ENCODE assay signal across 32 cellular contexts in the genomic region with DNA sequence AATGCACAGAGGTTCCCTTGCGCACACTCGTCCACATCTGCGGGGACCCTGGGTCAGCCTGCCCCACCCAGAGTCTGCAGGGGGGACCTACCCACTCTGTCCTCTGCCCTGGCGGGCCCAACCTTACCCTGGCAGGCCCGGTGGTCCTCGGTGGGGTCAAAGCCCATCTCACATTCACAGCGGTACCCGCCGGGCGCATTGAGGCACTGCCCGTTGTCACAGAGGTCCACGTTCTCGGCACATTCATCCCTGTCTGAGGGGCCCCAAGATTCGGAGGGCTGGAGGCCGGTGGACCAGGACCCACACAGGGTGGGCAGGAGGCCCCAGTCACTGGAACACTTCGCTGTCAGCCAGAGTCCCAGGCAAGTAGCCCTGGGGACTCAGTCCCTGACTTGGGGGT. TPM values are rescaled to one million over a fixed set of nuclear protein-coding genes. Genes with fewer than 3 reads are reported as not detected.
"Had no signal": no experiment of that assay in that cellular context is flagged by ENCODE, and none has a peak within 500 bp of the region (broad histone marks: within the 10 kb centered on the region; RNA-seq: fewer than 3 reads in every experiment).

No MANE protein-coding gene starts in this region.

- H3K9me3 ChIP-seq: left ventricle myocardium inferior, neutrophil, ovary, prostate gland, suprapubic skin, thoracic aorta, tibial artery, upper lobe of right lung had no signal

- H3K36me3 ChIP-seq: heart left ventricle, left ventricle myocardium inferior, neutrophil, ovary, prostate gland, suprapubic skin, thoracic aorta, tibial artery, upper lobe of right lung had no signal

- H3K4me3 ChIP-seq: heart left ventricle, left ventricle myocardium inferior, ovary, prostate gland, skin epidermis, suprapubic skin, thoracic aorta, tibial artery, upper lobe of right lung had no signal

- ATAC-seq: heart left ventricle, sciatic nerve, upper lobe of right lung had no signal

- DNase-seq: glutamatergic neuron; hypothalamus; immature natural killer cell; kidney; left ventricle myocardium inferior; mammary epithelial cell; mesenchymal stem cell; naive B cell; occipital lobe; ovary; retina; right cardiac atrium; stimulated activated CD4-positive, alpha-beta T cell treated with anti-CD3 and anti-CD28 coated beads, Interleukin-12 subunit alpha, Interleukin-12 subunit beta, amount 100 ng/mL, for 4 hours; stimulated activated CD4-positive, alpha-beta T cell treated with anti-CD3 and anti-CD28 coated beads, Interleukin-15, amount 100 ng/mL, for 24 hours; stimulated activated CD4-positive, alpha-beta T cell treated with anti-CD3 and anti-CD28 coated beads, Interleukin-2, amount 100 ng/mL, for 24 hours; stimulated activated CD4-positive, alpha-beta T cell treated with anti-CD3 and anti-CD28 coated beads, Interleukin-4, amount 100 ng/mL, for 1 hour; stimulated activated naive CD4-positive, alpha-beta T cell treated with Interleukin-2 at 50 U/mL for 16 hours; tibial artery; trophoblast cell; upper lobe of right lung had no signal

- H3K36me3 Mint-ChIP-seq: immature natural killer cell, naive B cell had no signal

- H3K9me3 Mint-ChIP-seq: immature natural killer cell, mesothelial cell of epicardium, nephron, neural crest cell had no signal

- H3K27ac ChIP-seq: heart left ventricle, left ventricle myocardium inferior, neutrophil, ovary, prostate gland, skin epidermis, suprapubic skin, thoracic aorta, tibial artery, upper lobe of right lung had no signal

- H3K4me3 Mint-ChIP-seq: immature natural killer cell, mesothelial cell of epicardium, naive B cell, nephron, neural crest cell had no signal

- H3K27ac Mint-ChIP-seq: immature natural killer cell, mesothelial cell of epicardium, nephron had no signal

- H3K27me3 ChIP-seq: heart left ventricle, ovary, upper lobe of right lung had no signal

- H3K4me1 Mint-ChIP-seq: immature natural killer cell, mesothelial cell of epicardium, naive B cell, nephron, neural crest cell had no signal

- H3K4me1 ChIP-seq: heart left ventricle, left ventricle myocardium inferior, prostate gland, suprapubic skin, tibial artery, upper lobe of right lung had no signal

RNA-seq across cellular contexts. Expression of a gene that starts 38.5 kb away (rescaled TPM):
- total RNA-seq: left ventricle myocardium inferior, mononuclear cell, right cardiac atrium, subcutaneous adipose tissue, thoracic aorta had no signal
- polyA plus RNA-seq: heart left ventricle, immature natural killer cell, mammary epithelial cell, right cardiac atrium had no signal

RNA-seq across cellular contexts. Expression of a gene that starts 58.4 kb away (rescaled TPM):
- total RNA-seq: heart left ventricle, kidney, left ventricle myocardium inferior, mammary epithelial cell, mononuclear cell, neural crest cell, ovary, prostate gland, right cardiac atrium, sciatic nerve, subcutaneous adipose tissue, suprapubic skin, thoracic aorta, upper lobe of right lung had no signal
- polyA plus RNA-seq: heart left ventricle, mammary epithelial cell, ovary, right cardiac atrium had no signal
